Comparison of ENCODE assay signal across 2 cellular contexts in genomic region chr9:117725426-117725887, GRCh38.
TF ChIP-seq lines count a peak whose summit lies in the region.

No MANE protein-coding gene starts in this region.

TF ChIP-seq in liver, 16 proteins besides CTCF, POLR2A, EP300 and RAD21:
- TF ChIP-seq RXRA (IDR thresholded peaks at IDR 0.05) (peak in 1 of 2 donors; percentile 61), SP1 (IDR thresholded peaks at IDR 0.05) (peak; percentile 68), MAX (IDR thresholded peaks at IDR 0.05) (no peak), NR2F2 (IDR thresholded peaks at IDR 0.05) (peak; percentile 88)

TF ChIP-seq in HepG2, 621 proteins besides CTCF, POLR2A, EP300 and RAD21:
- TF ChIP-seq ATF6 (CRISPR knock-in tag; conservative IDR thresholded peaks at IDR 0.05) (no peak), ATRX (CRISPR knock-in tag; IDR thresholded peaks at IDR 0.05; ENCODE audit: borderline replicate concordance) (no peak), ZNF574 (CRISPR knock-in tag; IDR thresholded peaks at IDR 0.05) (no peak), GRHL1 (CRISPR knock-in tag; conservative IDR thresholded peaks at IDR 0.05) (no peak), ZMAT5 (CRISPR knock-in tag; IDR thresholded peaks at IDR 0.05; ENCODE audit: borderline replicate concordance, low read depth) (no peak), YEATS4 (CRISPR knock-in tag; IDR thresholded peaks at IDR 0.05; ENCODE audit: borderline replicate concordance) (no peak), SP2 (CRISPR knock-in tag; IDR thresholded peaks at IDR 0.05) (no peak)
